9 cellular contexts compared by ENCODE assay signal in the genomic region with DNA sequence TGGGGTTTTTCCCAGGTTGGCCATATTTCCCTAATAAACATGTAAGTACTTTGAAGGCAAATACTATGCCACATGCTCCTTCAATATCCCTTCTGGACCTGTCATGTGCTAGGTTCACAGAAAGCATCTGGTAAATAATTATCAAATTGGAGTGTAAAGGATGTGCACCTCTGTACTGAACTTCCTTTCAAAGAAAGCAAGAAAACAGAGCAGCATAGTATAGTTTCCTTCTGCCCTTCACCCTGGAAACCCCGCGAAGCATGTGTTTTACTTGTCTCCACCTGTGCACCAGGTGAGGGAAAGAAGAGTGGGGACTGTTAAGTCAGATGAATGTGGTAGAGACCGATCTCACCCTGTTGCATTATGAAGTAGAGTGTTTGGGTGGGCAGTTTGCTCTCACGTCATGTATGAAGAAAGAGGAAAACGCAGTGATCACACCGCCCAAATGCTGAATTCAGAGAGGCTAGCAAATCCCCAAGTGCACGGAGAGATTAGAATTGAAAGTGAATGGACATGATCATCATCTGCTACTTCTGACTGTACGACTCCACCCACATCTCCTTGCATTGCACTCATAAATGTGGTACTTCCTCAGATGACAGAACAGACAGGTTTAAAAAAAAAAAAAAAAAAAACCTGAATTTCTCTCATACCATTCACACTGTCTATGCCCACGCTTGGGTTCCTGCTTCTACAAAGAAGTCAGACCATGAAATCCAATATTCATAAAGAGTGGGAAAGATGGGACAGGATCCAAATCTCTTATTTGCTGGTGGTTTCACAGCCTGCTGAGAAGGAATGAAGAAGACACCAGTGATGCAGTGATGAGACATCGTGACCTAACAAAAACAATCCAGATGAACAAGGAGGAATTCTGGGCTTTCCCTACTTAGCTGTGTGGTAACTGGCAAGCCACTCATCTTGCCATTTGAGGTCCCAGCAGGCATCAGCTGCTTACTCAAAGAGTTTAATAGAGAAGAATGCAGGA.
A peak's percentile ranks its signal among the peaks of the same experiment; 100 is the strongest.
DNase-seq lines count a peak whose midpoint lies in the region; ATAC-seq, FAIRE-seq and TF ChIP-seq lines count a peak whose summit lies in the region.
"Had no signal": no experiment of that assay in that cellular context is flagged by ENCODE, and none has a peak within 500 bp of the region (broad histone marks: within the 10 kb centered on the region; RNA-seq: fewer than 3 reads in every experiment).

No MANE protein-coding gene starts in this region.

- H3K14ac ChIP-seq in mesenchymal stem cell (ENCODE audit: low read length in 2 of 2), result no peak overlapping the region

- H2BK15ac ChIP-seq in mesenchymal stem cell (ENCODE audit: low read depth, poor library complexity, severe bottlenecking), result no peak overlapping the region

- H4K20me1 ChIP-seq in Loucy (ENCODE audit: insufficient read depth, low read length, poor library complexity, severe bottlenecking), result no peaks in the 10 kb centered on the region

- 87% methylated on average over 10 of the region's 10 CpGs for WGBS in thyroid gland, 2 donors
- 81% methylated on average over 9 of the region's 10 CpGs for WGBS in mesenchymal stem cell

- H3K4ac ChIP-seq in mesenchymal stem cell (ENCODE audit: low read depth in 1 of 2, low read length in 2 of 2), result no peak overlapping the region

- H3K36me3 Mint-ChIP-seq in CD4-positive, alpha-beta T cell (ENCODE audit: low read depth), result no peaks in the 10 kb centered on the region
- no peaks in the 10 kb centered on the region for H3K36me3 Mint-ChIP-seq in dendritic cell treated with granulocyte-macrophage colony-stimulating factor and Interleukin-4, amounts not matched to agents 40 ng/mL and 50 ng/mL, for 4 days (ENCODE audit: low read depth)

- no peak for DNase-seq in CD4-positive, alpha-beta T cell
- DNase-seq in thyroid gland, result no peak
- no peak for DNase-seq in GM12892 (ENCODE audit: insufficient read length)
- DNase-seq in hippocampal formation (lab: John Stamatoyannopoulos, UW), result no peak
- DNase-seq in mesenchymal stem cell, result no peak
- DNase-seq: Calu3 had no signal

- H3K4me1 Mint-ChIP-seq in CD4-positive, alpha-beta T cell (ENCODE audit: low read depth), result peaks cover 21% of the 10 kb centered on the region
- peaks cover 19% of the 10 kb centered on the region for H3K4me1 Mint-ChIP-seq in dendritic cell treated with granulocyte-macrophage colony-stimulating factor and Interleukin-4, amounts not matched to agents 40 ng/mL and 50 ng/mL, for 4 days (ENCODE audit: low read depth)

- no peaks in the 10 kb centered on the region for H3K27me3 Mint-ChIP-seq in CD4-positive, alpha-beta T cell
- no peaks in the 10 kb centered on the region for H3K27me3 Mint-ChIP-seq in dendritic cell treated with granulocyte-macrophage colony-stimulating factor and Interleukin-4, amounts not matched to agents 40 ng/mL and 50 ng/mL, for 4 days

- H3K79me1 ChIP-seq in mesenchymal stem cell (replicated peaks; ENCODE audit: low read length, poor library complexity, severe bottlenecking), result no peaks in the 10 kb centered on the region

- H3K27ac Mint-ChIP-seq in CD4-positive, alpha-beta T cell, result peak overlapping the region; percentile 46
- H3K27ac Mint-ChIP-seq in dendritic cell treated with granulocyte-macrophage colony-stimulating factor and Interleukin-4, amounts not matched to agents 40 ng/mL and 50 ng/mL, for 4 days, result no peak overlapping the region

- H3K9me3 ChIP-seq in CD4-positive, alpha-beta T cell (ENCODE audit: control insufficient read depth, low read length), result no peaks in the 10 kb centered on the region
- H3K9me3 ChIP-seq in Loucy (ENCODE audit: insufficient read depth, low read depth, low read length) (no peaks in the 10 kb centered on the region), thyroid gland (no peaks in the 10 kb centered on the region), mesenchymal stem cell (ENCODE audit: control insufficient read depth, low read length) (peaks cover 3% of the 10 kb centered on the region)

- H3K4me3 ChIP-seq in Loucy (ENCODE audit: low read length, poor library complexity, severe bottlenecking), result peak overlapping the region; percentile 31
- H3K4me3 ChIP-seq in thyroid gland (replicated peaks in 1 of 3), result no peak overlapping the region
- H3K4me3 ChIP-seq in mesenchymal stem cell (ENCODE audit: insufficient read depth in 1 of 2, low read depth in 1 of 2, low read length in 2 of 2), result no peak overlapping the region

- no peak overlapping the region for H3K9ac ChIP-seq in Loucy (ENCODE audit: low read depth, low read length, poor library complexity, severe bottlenecking)
- no peak overlapping the region for H3K9ac ChIP-seq in mesenchymal stem cell (ENCODE audit: low read length)

- no peak overlapping the region for H2BK5ac ChIP-seq in mesenchymal stem cell (ENCODE audit: low read depth, low read length, poor library complexity, severe bottlenecking)

- H2BK120ac ChIP-seq in mesenchymal stem cell (ENCODE audit: low read depth, low read length), result no peak overlapping the region

- H3K4me2 ChIP-seq in Loucy (ENCODE audit: low read depth, low read length, poor library complexity, severe bottlenecking) (peak overlapping the region; percentile 31), mesenchymal stem cell (ENCODE audit: low read length, poor library complexity, severe bottlenecking) (no peak overlapping the region)

- CTCF ChIA-PET in CD4-positive, alpha-beta T cell (lab: Charles Lee), result no interaction called here

- H3K9me2 ChIP-seq in Loucy (replicated peaks; ENCODE audit: low read depth, low read length), result no peaks in the 10 kb centered on the region

- H3K18ac ChIP-seq in mesenchymal stem cell (ENCODE audit: low read depth in 1 of 2, low read length in 2 of 2), result no peak overlapping the region

- peak overlapping the region; percentile 79 for H3K4me3 Mint-ChIP-seq in CD4-positive, alpha-beta T cell
- peak overlapping the region; percentile 41 for H3K4me3 Mint-ChIP-seq in dendritic cell treated with granulocyte-macrophage colony-stimulating factor and Interleukin-4, amounts not matched to agents 40 ng/mL and 50 ng/mL, for 4 days

- H3K23ac ChIP-seq in mesenchymal stem cell (ENCODE audit: low read length in 2 of 2), result no peak overlapping the region

- H3F3A ChIP-seq in Loucy (ENCODE audit: low read depth), result no peaks in the 10 kb centered on the region

- H2AFZ ChIP-seq in Loucy (ENCODE audit: low read length), result peak overlapping the region; percentile 32; the same call in 1 of the 2 replicates
- H2AFZ ChIP-seq in mesenchymal stem cell (ENCODE audit: low read depth, low read length), result no peak overlapping the region

- peak; percentile 52 for ATAC-seq in CD4-positive, alpha-beta T cell (ENCODE audit: poor library complexity)
- ATAC-seq in GM21526 (IDR thresholded peaks at IDR 0.05; ENCODE audit: low FRiP score, unreplicated experiment), result peak; percentile 62

- no peak overlapping the region for H3K27ac ChIP-seq in CD4-positive, alpha-beta T cell (ENCODE audit: low read depth, low read length)
- H3K27ac ChIP-seq in thyroid gland (no peak overlapping the region), mesenchymal stem cell (ENCODE audit: low read length, poor library complexity, severe bottlenecking) (no peak overlapping the region)

- no peak overlapping the region for H4K91ac ChIP-seq in mesenchymal stem cell (ENCODE audit: low read length)

- TF ChIP-seq CTCF in CD4-positive, alpha-beta T cell (IDR thresholded peaks at IDR 0.05), result no peak
- TF ChIP-seq CTCF in Loucy (conservative IDR thresholded peaks at IDR 0.05; ENCODE audit: low read length), result no peak
- no peak for TF ChIP-seq CTCF in thyroid gland (IDR thresholded peaks at IDR 0.05)

- peaks cover 15% of the 10 kb centered on the region for H3K4me1 ChIP-seq in Loucy (ENCODE audit: insufficient read depth, low read length, poor library complexity, severe bottlenecking)
- H3K4me1 ChIP-seq in thyroid gland, result no peaks in the 10 kb centered on the region
- H3K4me1 ChIP-seq in mesenchymal stem cell (ENCODE audit: control insufficient read depth, insufficient read depth, low read depth, low read length), result no peaks in the 10 kb centered on the region

- H2BK12ac ChIP-seq in mesenchymal stem cell (ENCODE audit: low read length in 2 of 2), result no peak overlapping the region

- H3K27me3 ChIP-seq in CD4-positive, alpha-beta T cell (ENCODE audit: control insufficient read depth, insufficient read depth, low read length), result no peaks in the 10 kb centered on the region
- H3K27me3 ChIP-seq in Loucy (ENCODE audit: insufficient read depth, low read length, poor library complexity, severe bottlenecking) (no peaks in the 10 kb centered on the region), thyroid gland (no peaks in the 10 kb centered on the region), mesenchymal stem cell (ENCODE audit: control insufficient read depth in 1 of 2, insufficient read depth in 1 of 2, low read length in 2 of 2) (no peaks in the 10 kb centered on the region)

- no peaks in the 10 kb centered on the region for H3K36me3 ChIP-seq in Loucy (ENCODE audit: insufficient read depth, low read length)
- no peaks in the 10 kb centered on the region for H3K36me3 ChIP-seq in thyroid gland
- H3K36me3 ChIP-seq in mesenchymal stem cell (ENCODE audit: control insufficient read depth in 1 of 2, insufficient read depth in 2 of 2, low read depth in 1 of 2, low read length in 2 of 2), result no peaks in the 10 kb centered on the region

- no peak overlapping the region for H4K8ac ChIP-seq in mesenchymal stem cell (ENCODE audit: low read length)

- no peaks in the 10 kb centered on the region for H3K9me3 Mint-ChIP-seq in CD4-positive, alpha-beta T cell
- no peaks in the 10 kb centered on the region for H3K9me3 Mint-ChIP-seq in dendritic cell treated with granulocyte-macrophage colony-stimulating factor and Interleukin-4, amounts not matched to agents 40 ng/mL and 50 ng/mL, for 4 days

- H2AK5ac ChIP-seq in mesenchymal stem cell (ENCODE audit: low read length, severe bottlenecking), result no peak overlapping the region

- intact Hi-C loops in CD4-positive, alpha-beta T cell (cut with DNase I, micrococcal nuclease), result no loop called here
- intact Hi-C loops in dendritic cell treated with granulocyte-macrophage colony-stimulating factor and Interleukin-4, amounts not matched to agents 40 ng/mL and 50 ng/mL, for 4 days (cut with micrococcal nuclease), result no loop called here
- intact Hi-C loops in thyroid gland (cut with DNase I), result no loop called here

- TF ChIP-seq POLR2A in thyroid gland (IDR thresholded peaks at IDR 0.05), result no peak
- TF ChIP-seq POLR2A in GM12892 (IDR thresholded peaks at IDR 0.05; ENCODE audit: low read depth, low read length), result no peak

- no peak for FAIRE-seq in GM12892 (lab: Jason Lieb, UNC)

- no peaks in the 10 kb centered on the region for H3K79me2 ChIP-seq in Loucy (ENCODE audit: insufficient read depth, low read length)

- POLR2A ChIA-PET in CD4-positive, alpha-beta T cell (lab: Charles Lee), result interaction anchor here (0.8 kb wide), 1 partner anchor 9 kb away, joined by 3 read pairs; no protein-coding TSS in a partner anchor
